In the genomic region with DNA sequence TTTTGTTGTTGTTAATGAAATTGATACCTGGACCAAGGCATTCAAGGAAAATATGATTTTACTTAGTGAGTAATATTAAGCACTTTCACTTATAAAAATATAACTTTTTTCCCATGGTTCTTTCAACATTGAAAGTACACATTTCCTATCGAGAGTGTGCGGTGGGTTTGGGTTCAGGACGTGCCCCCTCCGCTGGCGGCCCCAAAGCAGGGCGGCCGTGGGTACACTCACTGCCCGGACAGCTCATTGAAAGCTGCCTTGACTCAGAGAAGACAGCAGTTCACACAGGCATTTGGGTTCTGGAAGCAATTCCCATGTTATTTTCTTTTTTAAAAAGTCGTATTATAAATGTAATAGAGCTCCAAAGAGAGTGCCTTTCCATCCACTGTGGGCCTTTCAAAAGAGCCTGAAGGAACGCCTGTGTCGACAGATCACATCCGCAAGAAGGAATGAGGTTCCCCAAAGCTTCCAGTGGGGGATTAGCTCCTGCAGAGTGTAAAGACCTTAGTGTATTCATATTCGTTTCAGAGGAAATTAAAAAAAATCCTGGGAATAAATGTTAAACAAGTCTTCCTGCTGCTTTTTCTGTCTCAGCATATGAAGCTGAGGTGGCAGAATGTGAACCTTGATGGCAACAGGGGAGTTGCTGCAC, we compare ENCODE assay signal across 19 cellular contexts.
A peak's percentile ranks its signal among the peaks of the same experiment; 100 is the strongest.
DNase-seq lines count a peak whose midpoint lies in the region; ATAC-seq and TF ChIP-seq lines count a peak whose summit lies in the region.
"Had no signal": no experiment of that assay in that cellular context is flagged by ENCODE, and none has a peak within 500 bp of the region (broad histone marks: within the 10 kb centered on the region; RNA-seq: fewer than 3 reads in every experiment).

No MANE protein-coding gene starts in this region.

- no peaks in the 10 kb centered on the region for H3K9me3 ChIP-seq in endodermal cell (ENCODE audit: control insufficient read depth, low read length)
- H3K9me3 ChIP-seq in smooth muscle cell (replicated peaks; ENCODE audit: low read depth) = no peaks in the 10 kb centered on the region
- H3K9me3 ChIP-seq in heart left ventricle = no peaks in the 10 kb centered on the region
- H3K9me3 ChIP-seq: A549, Caco-2 had no signal

- H3F3A ChIP-seq in GM23338 (replicated peaks; ENCODE audit: low read depth) (no peaks in the 10 kb centered on the region), smooth muscle cell (ENCODE audit: low read depth) (peaks cover 2% of the 10 kb centered on the region)

- H4K20me1 ChIP-seq in GM23338 (replicated peaks; ENCODE audit: insufficient read depth) (no peaks in the 10 kb centered on the region), smooth muscle cell (ENCODE audit: low read depth) (no peaks in the 10 kb centered on the region)

- H3K4me1 Mint-ChIP-seq in GM23338 (peaks cover 11% of the 10 kb centered on the region), WTC11 (peaks cover 15% of the 10 kb centered on the region), endodermal cell (no peaks in the 10 kb centered on the region)

- H2AFZ ChIP-seq in GM23338 (peak overlapping the region; percentile 66; the same call in 1 of the 2 replicates), smooth muscle cell (ENCODE audit: low read depth) (no peak overlapping the region)
- H2AFZ ChIP-seq: GM23248 had no signal

- no peak overlapping the region for H3K4me3 ChIP-seq in GM23338
- no peak overlapping the region for H3K4me3 ChIP-seq in endodermal cell (ENCODE audit: low read length)
- H3K4me3 ChIP-seq in smooth muscle cell = no peak overlapping the region
- no peak overlapping the region for H3K4me3 ChIP-seq in heart left ventricle
- H3K4me3 ChIP-seq: A549, GM23248 had no signal

- H3K9me3 Mint-ChIP-seq in GM23338 (no peaks in the 10 kb centered on the region), WTC11 (no peaks in the 10 kb centered on the region), endodermal cell (no peaks in the 10 kb centered on the region)
- H3K9me3 Mint-ChIP-seq: CD4-positive, alpha-beta T cell had no signal

- H3K36me3 ChIP-seq in GM23338 (ENCODE audit: insufficient read depth) = no peaks in the 10 kb centered on the region
- no peaks in the 10 kb centered on the region for H3K36me3 ChIP-seq in endodermal cell (ENCODE audit: control insufficient read depth, insufficient read depth, low read length)
- no peaks in the 10 kb centered on the region for H3K36me3 ChIP-seq in smooth muscle cell (ENCODE audit: low read depth)
- H3K36me3 ChIP-seq in heart left ventricle = no peaks in the 10 kb centered on the region

- no peaks in the 10 kb centered on the region for H3K79me2 ChIP-seq in GM23338 (replicated peaks; ENCODE audit: insufficient read depth)
- peaks cover 22% of the 10 kb centered on the region for H3K79me2 ChIP-seq in smooth muscle cell (ENCODE audit: low read depth)

- H3K9ac ChIP-seq in endodermal cell (ENCODE audit: extremely low read depth, low read length, poor library complexity, severe bottlenecking) (no peak overlapping the region), smooth muscle cell (ENCODE audit: low read depth) (no peak overlapping the region)
- H3K9ac ChIP-seq: GM23248 had no signal

- intact Hi-C loops in heart left ventricle (cut with DNase I) = no loop called here

- peaks cover 13% of the 10 kb centered on the region for H3K4me1 ChIP-seq in GM23338 (ENCODE audit: insufficient read depth)
- no peaks in the 10 kb centered on the region for H3K4me1 ChIP-seq in endodermal cell (ENCODE audit: control insufficient read depth, insufficient read depth, low read length)
- peaks cover 11% of the 10 kb centered on the region for H3K4me1 ChIP-seq in smooth muscle cell (ENCODE audit: low read depth)
- H3K4me1 ChIP-seq in heart left ventricle = peaks cover 0 to 7% (median 0%) of the 10 kb centered on the region in 12 donors
- H3K4me1 ChIP-seq: A549, Caco-2 had no signal

- H3K27ac Mint-ChIP-seq in GM23338 = no peak overlapping the region
- H3K27ac Mint-ChIP-seq in WTC11 = no peak overlapping the region
- H3K27ac Mint-ChIP-seq in endodermal cell = no peak overlapping the region
- H3K27ac Mint-ChIP-seq: CD4-positive, alpha-beta T cell; IgD-negative memory B cell had no signal

- TF ChIP-seq CTCF in GM23338 (conservative IDR thresholded peaks at IDR 0.05; ENCODE audit: low read depth in 2 of 2) (peak; percentile 34 to 37; a peak in 3 of 4 replicates), WTC11 (IDR thresholded peaks at IDR 0.05) (no peak), endodermal cell (conservative IDR thresholded peaks at IDR 0.05) (peak; percentile 62), smooth muscle cell (IDR thresholded peaks at IDR 0.05; ENCODE audit: borderline replicate concordance, insufficient read depth, poor library complexity, severe bottlenecking) (no peak), heart left ventricle (IDR thresholded peaks at IDR 0.05) (no peak)

- no peak for TF ChIP-seq POLR2A in heart left ventricle (IDR thresholded peaks at IDR 0.05)

- H3K27ac ChIP-seq in GM23338 (ENCODE audit: low read depth) (no peak overlapping the region), endodermal cell (ENCODE audit: low read depth, low read length) (no peak overlapping the region), smooth muscle cell (ENCODE audit: low read depth) (peak overlapping the region; percentile 56), heart left ventricle (no peak overlapping the region)
- H3K27ac ChIP-seq: 22Rv1, A549, C4-2B, GM23248 had no signal

- no peak overlapping the region for H3K4me3 Mint-ChIP-seq in GM23338
- no peak overlapping the region for H3K4me3 Mint-ChIP-seq in WTC11
- H3K4me3 Mint-ChIP-seq in endodermal cell = no peak overlapping the region
- H3K4me3 Mint-ChIP-seq: CD4-positive, alpha-beta T cell; IgD-negative memory B cell had no signal

- ATAC-seq in GM23338 (peak; percentile 80), WTC11 (peak; percentile 71), heart left ventricle (no peak), HG02678 (IDR thresholded peaks at IDR 0.05; ENCODE audit: unreplicated experiment) (no peak)
- ATAC-seq: A549, HepG2 had no signal

- peak overlapping the region; percentile 20 for H3K4me2 ChIP-seq in GM23338
- H3K4me2 ChIP-seq in smooth muscle cell = peak overlapping the region; percentile 14
- H3K4me2 ChIP-seq: A549 had no signal

- no peak for DNase-seq in GM23338 (ENCODE audit: low spot score)
- DNase-seq in WTC11 (ENCODE audit: low spot score) = no peak
- DNase-seq in endodermal cell = no peak
- DNase-seq in smooth muscle cell (lab: John Stamatoyannopoulos, UW; ENCODE audit: unreplicated experiment) = no peak
- DNase-seq in NCI-H1048 (lab: John Stamatoyannopoulos, UW) = no peak
- DNase-seq in foreskin melanocyte = no peak
- DNase-seq in heart left ventricle = no peak
- DNase-seq: AML-193; Caco-2; CD4-positive, alpha-beta T cell; GDM1; HCEC 1CT had no signal

- CTCF ChIA-PET in WTC11 (lab: Charles Lee) = interaction anchor here (0.9 to 2.3 kb wide), 7 partner anchors 11 to 208 kb away, joined by 3 to 10 read pairs (median 4); no protein-coding TSS in a partner anchor

- H3K27me3 Mint-ChIP-seq in GM23338 (ENCODE audit: insufficient read depth, low read depth, poor library complexity) (no peaks in the 10 kb centered on the region), WTC11 (ENCODE audit: low read depth) (peaks cover 18% of the 10 kb centered on the region), endodermal cell (ENCODE audit: insufficient read depth) (peaks cover 8% of the 10 kb centered on the region)

- 84 to 89% methylated on average over 10 to 13 of the region's 13 CpGs for WGBS in endodermal cell (ENCODE audit: insufficient coverage in 1 of 2, insufficient read length in 1 of 2), 2 experiments
- WGBS in smooth muscle cell (ENCODE audit: low lambda C conversion rate) = 63% methylated on average over 13 of the region's 13 CpGs
- 86 to 89% (median 88%) methylated on average over 13 of the region's 13 CpGs for WGBS in heart left ventricle, 4 donors

- H3K36me3 Mint-ChIP-seq in GM23338 (ENCODE audit: low read depth) = no peaks in the 10 kb centered on the region
- H3K36me3 Mint-ChIP-seq in WTC11 = no peaks in the 10 kb centered on the region
- no peaks in the 10 kb centered on the region for H3K36me3 Mint-ChIP-seq in endodermal cell (ENCODE audit: low read depth)
- H3K36me3 Mint-ChIP-seq: IgD-negative memory B cell had no signal

- 0 out of 2 replicates have a peak, but pooled peaks cover 7% of the 10 kb centered on the region for H3K9me2 ChIP-seq in GM23338 (ENCODE audit: insufficient read depth)

- H3K27me3 ChIP-seq in GM23338 (ENCODE audit: insufficient read depth) = no peaks in the 10 kb centered on the region
- no peaks in the 10 kb centered on the region for H3K27me3 ChIP-seq in endodermal cell (ENCODE audit: control insufficient read depth, insufficient read depth, low read length, poor library complexity, severe bottlenecking)
- no peaks in the 10 kb centered on the region for H3K27me3 ChIP-seq in smooth muscle cell (ENCODE audit: low read depth)
- no peaks in the 10 kb centered on the region for H3K27me3 ChIP-seq in heart left ventricle

- POLR2A ChIA-PET in WTC11 (lab: Charles Lee) = no interaction called here

TF ChIP-seq in GM23338, 12 proteins besides CTCF, POLR2A, EP300 and RAD21:
- TF ChIP-seq NANOG (IDR thresholded peaks at IDR 0.05; ENCODE audit: borderline replicate concordance) (no peak), JUNB (IDR thresholded peaks at IDR 0.05; ENCODE audit: unreplicated experiment) (no peak)

TF ChIP-seq in WTC11, 78 proteins besides CTCF, POLR2A, EP300 and RAD21 (continues in another document):
- TF ChIP-seq, protein P1, sequence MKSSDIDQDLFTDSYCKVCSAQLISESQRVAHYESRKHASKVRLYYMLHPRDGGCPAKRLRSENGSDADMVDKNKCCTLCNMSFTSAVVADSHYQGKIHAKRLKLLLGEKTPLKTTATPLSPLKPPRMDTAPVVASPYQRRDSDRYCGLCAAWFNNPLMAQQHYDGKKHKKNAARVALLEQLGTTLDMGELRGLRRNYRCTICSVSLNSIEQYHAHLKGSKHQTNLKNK (CRISPR knock-in tag; IDR thresholded peaks at IDR 0.05) = no peak
- TF ChIP-seq, protein P2, sequence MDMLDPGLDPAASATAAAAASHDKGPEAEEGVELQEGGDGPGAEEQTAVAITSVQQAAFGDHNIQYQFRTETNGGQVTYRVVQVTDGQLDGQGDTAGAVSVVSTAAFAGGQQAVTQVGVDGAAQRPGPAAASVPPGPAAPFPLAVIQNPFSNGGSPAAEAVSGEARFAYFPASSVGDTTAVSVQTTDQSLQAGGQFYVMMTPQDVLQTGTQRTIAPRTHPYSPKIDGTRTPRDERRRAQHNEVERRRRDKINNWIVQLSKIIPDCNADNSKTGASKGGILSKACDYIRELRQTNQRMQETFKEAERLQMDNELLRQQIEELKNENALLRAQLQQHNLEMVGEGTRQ (CRISPR knock-in tag; IDR thresholded peaks at IDR 0.05) = no peak
- no peak for TF ChIP-seq ZNF121 (CRISPR knock-in tag; IDR thresholded peaks at IDR 0.05)
- no peak for TF ChIP-seq ZNF263 (CRISPR knock-in tag; IDR thresholded peaks at IDR 0.05; ENCODE audit: low read depth)
- no peak for TF ChIP-seq TEAD1 (CRISPR knock-in tag; IDR thresholded peaks at IDR 0.05)
- TF ChIP-seq MXD4 (CRISPR knock-in tag; IDR thresholded peaks at IDR 0.05; ENCODE audit: borderline replicate concordance) = no peak
- TF ChIP-seq ZNF317 (CRISPR knock-in tag; IDR thresholded peaks at IDR 0.05; ENCODE audit: borderline replicate concordance, low read depth) = no peak
- TF ChIP-seq FOXJ3 (CRISPR knock-in tag; IDR thresholded peaks at IDR 0.05; ENCODE audit: borderline replicate concordance) = no peak

Comparison
In these comparisons a context has a peak if more than half of its experiments do, and no peak if none do; other contexts are left out.
1. ATAC-seq: peak in GM23338 (single experiment) and WTC11 (single experiment); none in heart left ventricle (0 of 4) and HG02678 (single experiment).
2. CTCF ChIP-seq: peak in GM23338 (2 of 2) and endodermal cell (single experiment); none in WTC11 (single experiment), smooth muscle cell (single experiment) and heart left ventricle (0 of 12).